ENCODE assay signal across 1 cellular context in genomic region chr9:137237759-137238726, GRCh38.
TF ChIP-seq lines count a peak whose summit lies in the region.

No MANE protein-coding gene starts in this region.

TF ChIP-seq in HEK293, 187 proteins besides CTCF, POLR2A, EP300 and RAD21 (continued from another document):
- TF ChIP-seq GLIS2 (tag by site-specific recombination; IDR thresholded peaks at IDR 0.05) (peak; percentile 63), KLF9 (tag by site-specific recombination; IDR thresholded peaks at IDR 0.05; ENCODE audit: low read depth) (no peak), ZSCAN30 (tag by site-specific recombination; IDR thresholded peaks at IDR 0.05) (0 out of 2 replicates have a peak, but pooled peaks have one; percentile 40), ZNF488 (tag by site-specific recombination; IDR thresholded peaks at IDR 0.05) (no peak), ZBTB49 (tag by site-specific recombination; IDR thresholded peaks at IDR 0.05; ENCODE audit: low read depth) (no peak), SP2 (tag by site-specific recombination; IDR thresholded peaks at IDR 0.05) (peak; percentile 65), HIC1 (tag by site-specific recombination; IDR thresholded peaks at IDR 0.05) (0 out of 2 replicates have a peak, but pooled peaks have one; percentile 41), GLIS1 (tag by site-specific recombination; IDR thresholded peaks at IDR 0.05) (peak; percentile 97), ZNF37A (tag by site-specific recombination; IDR thresholded peaks at IDR 0.05) (no peak), ZNF449 (tag by site-specific recombination; IDR thresholded peaks at IDR 0.05) (peak; percentile 81), ZNF560 (tag by site-specific recombination; IDR thresholded peaks at IDR 0.05; ENCODE audit: borderline replicate concordance) (no peak), ZFP3 (tag by site-specific recombination; IDR thresholded peaks at IDR 0.05; ENCODE audit: low read depth) (no peak), KLF10 (tag by site-specific recombination; IDR thresholded peaks at IDR 0.05) (no peak), ZNF776 (tag by site-specific recombination; IDR thresholded peaks at IDR 0.05; ENCODE audit: borderline replicate concordance) (no peak), WT1 (tag by site-specific recombination; IDR thresholded peaks at IDR 0.05) (0 out of 2 replicates have a peak, but pooled peaks have one; percentile 14), ZNF600 (tag by site-specific recombination; IDR thresholded peaks at IDR 0.05) (peak; percentile 92), ZEB2 (tag by site-specific recombination; IDR thresholded peaks at IDR 0.05) (peak; percentile 82), PATZ1 (tag by site-specific recombination; IDR thresholded peaks at IDR 0.05) (no peak), ZIC2 (tag by site-specific recombination; IDR thresholded peaks at IDR 0.05) (peak; percentile 86), SCRT1 (tag by site-specific recombination; IDR thresholded peaks at IDR 0.05; ENCODE audit: borderline replicate concordance) (0 out of 2 replicates have a peak, but pooled peaks have one; percentile 35), ZNF501 (tag by site-specific recombination; IDR thresholded peaks at IDR 0.05) (no peak), EGR2 (tag by site-specific recombination; IDR thresholded peaks at IDR 0.05; ENCODE audit: low read depth) (0 out of 2 replicates have a peak, but pooled peaks have one; percentile 16), BCL6B (tag by site-specific recombination; IDR thresholded peaks at IDR 0.05) (no peak), KLF1 (tag by site-specific recombination; IDR thresholded peaks at IDR 0.05) (peak; percentile 35; the same call in 1 of the 2 replicates)
